ENCODE assay signal across 14 cellular contexts in the genomic region with DNA sequence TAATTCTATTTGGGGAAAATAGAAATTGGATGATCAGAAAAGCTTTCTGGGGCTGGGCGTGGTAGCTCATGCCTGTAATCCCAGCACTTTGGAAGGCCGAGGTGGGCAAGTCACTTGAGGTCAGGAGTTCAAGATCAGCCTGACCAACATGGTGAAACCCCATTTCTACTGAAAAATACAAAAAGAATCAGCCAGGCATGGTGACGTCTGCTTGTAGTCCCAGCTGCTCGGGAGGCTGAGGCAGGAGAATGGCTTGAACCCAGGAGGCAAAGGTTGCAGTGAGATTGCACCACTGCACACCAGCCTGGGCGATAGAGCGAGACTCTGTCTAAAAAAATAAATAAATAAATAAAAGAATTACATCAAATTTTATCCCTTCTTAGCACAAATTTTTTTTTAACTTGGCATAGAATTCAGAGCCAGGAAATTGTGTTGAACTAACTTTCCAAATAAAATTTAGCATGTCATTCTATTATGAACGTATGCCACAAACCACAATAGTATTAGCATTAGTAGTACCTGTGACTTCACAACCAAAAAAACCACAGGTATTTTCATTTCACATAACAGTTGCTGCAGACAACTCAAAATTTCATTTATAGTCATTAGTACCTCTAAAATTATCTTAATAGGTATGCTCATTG. TPM values are rescaled to one million over a fixed set of nuclear protein-coding genes. Genes with fewer than 3 reads are reported as not detected.
DNase-seq lines count a peak whose midpoint lies in the region; ATAC-seq, FAIRE-seq and TF ChIP-seq lines count a peak whose summit lies in the region.
"Had no signal": no experiment of that assay in that cellular context is flagged by ENCODE, and none has a peak within 500 bp of the region (broad histone marks: within the 10 kb centered on the region; RNA-seq: fewer than 3 reads in every experiment).

No MANE protein-coding gene starts in this region.

- no peak overlapping the region for H3K27ac Mint-ChIP-seq in endothelial cell (ENCODE audit: unreplicated experiment)
- H3K27ac Mint-ChIP-seq: IgD-negative memory B cell had no signal

- TF ChIP-seq POLR2A in GM18505 (IDR thresholded peaks at IDR 0.05; ENCODE audit: borderline replicate concordance, extremely low read depth, insufficient read depth, insufficient read length) = no peak

- ATAC-seq in GM18505 (IDR thresholded peaks at IDR 0.05; ENCODE audit: unreplicated experiment) (peak; percentile 46), GM21515 (IDR thresholded peaks at IDR 0.05; ENCODE audit: unreplicated experiment) (peak; percentile 43), HG03175 (IDR thresholded peaks at IDR 0.05; ENCODE audit: unreplicated experiment) (peak; percentile 44)

- H3K9me3 Mint-ChIP-seq in endothelial cell (ENCODE audit: unreplicated experiment) = no peaks in the 10 kb centered on the region

- no peak for TF ChIP-seq CTCF in bronchial epithelial cell (IDR thresholded peaks at IDR 0.05; ENCODE audit: insufficient read depth, low read length, severe bottlenecking)
- no peak for TF ChIP-seq CTCF in endothelial cell (IDR thresholded peaks at IDR 0.05; ENCODE audit: unreplicated experiment)

- peaks cover 8% of the 10 kb centered on the region for H3K36me3 Mint-ChIP-seq in endothelial cell (ENCODE audit: low read depth, unreplicated experiment)

- no peaks in the 10 kb centered on the region for H3K36me3 ChIP-seq in bronchial epithelial cell (ENCODE audit: control insufficient read depth, insufficient read depth, low read length)
- H3K36me3 ChIP-seq: adrenal gland, ovary had no signal

- H3K27me3 Mint-ChIP-seq in endothelial cell (ENCODE audit: unreplicated experiment) = peaks cover 6% of the 10 kb centered on the region
- H3K27me3 Mint-ChIP-seq: IgD-negative memory B cell had no signal

- FAIRE-seq in bronchial epithelial cell (lab: Jason Lieb, UNC) = no peak

- H3K4me3 ChIP-seq in bronchial epithelial cell (ENCODE audit: low read depth, low read length) = no peak overlapping the region
- H3K4me3 ChIP-seq: adrenal gland, ovary had no signal

- H3K27me3 ChIP-seq in bronchial epithelial cell (ENCODE audit: control insufficient read depth, insufficient read depth, low read length) = no peaks in the 10 kb centered on the region
- H3K27me3 ChIP-seq: adrenal gland, ovary had no signal

- H3K4me3 Mint-ChIP-seq in endothelial cell (ENCODE audit: unreplicated experiment) = no peak overlapping the region

- peaks cover 34% of the 10 kb centered on the region for H3K4me1 Mint-ChIP-seq in endothelial cell (ENCODE audit: unreplicated experiment)

- peak; percentile 66 for DNase-seq in bronchial epithelial cell (ENCODE audit: low read depth)
- no peak for DNase-seq in germinal center (ENCODE audit: low spot score)
- no peak for DNase-seq in NCI-H1417 treated with DMSO at 0.1 percent for 48 hours (lab: John Stamatoyannopoulos, UW)
- DNase-seq in endothelial cell (ENCODE audit: low spot score) = no peak
- no peak for DNase-seq in activated CD4-positive, alpha-beta T cell treated with anti-CD3 and anti-CD28 coated beads, Interleukin-2, amount 50 U/mL, for 1 hour
- DNase-seq: activated CD4-positive, alpha-beta T cell treated with anti-CD3 and anti-CD28 coated beads, Interleukin-2, amount 50 U/mL, for 48 hours; adrenal gland; NCI-H2171 treated with DMSO at 0.1 percent for 48 hours; ovary; Right ventricle myocardium superior had no signal

RNA-seq across cellular contexts. Expression of gene ANKRD13C, which starts 4.5 kb away (rescaled TPM):
- total RNA-seq in bronchial epithelial cell (16.1 and 25.1 TPM in 2 replicates), endothelial cell (ENCODE audit: unreplicated experiment) (20.9 TPM)

RNA-seq across cellular contexts. Expression of gene CTH, which starts 52.0 kb away (rescaled TPM):
- total RNA-seq in bronchial epithelial cell (11.6 and 14.2 TPM in 2 replicates), endothelial cell (ENCODE audit: unreplicated experiment) (20.2 TPM)
